In genomic region chr17:8015236-8015956, GRCh38 we compare ENCODE assay signal across 12 cellular contexts. TPM values are rescaled to one million over a fixed set of nuclear protein-coding genes. Genes with fewer than 3 reads are reported as not detected.
DNase-seq lines count a peak whose midpoint lies in the region; ATAC-seq and TF ChIP-seq lines count a peak whose summit lies in the region.
"Had no signal": no experiment of that assay in that cellular context is flagged by ENCODE, and none has a peak within 500 bp of the region (broad histone marks: within the 10 kb centered on the region; RNA-seq: fewer than 3 reads in every experiment).

No MANE protein-coding gene starts in this region.

- peaks cover 7 to 19% of the 10 kb centered on the region in 2 donors for H3K27me3 Mint-ChIP-seq in CD4-positive, alpha-beta memory T cell
- H3K27me3 Mint-ChIP-seq in T-helper 17 cell = peaks cover 37% of the 10 kb centered on the region

- no peak overlapping the region for H3K18ac ChIP-seq in trophoblast cell (ENCODE audit: low read length)

- no peak overlapping the region for H2AFZ ChIP-seq in trophoblast cell (ENCODE audit: insufficient read depth, low read length, poor library complexity)

- no peaks in the 10 kb centered on the region for H3K9me3 Mint-ChIP-seq in CD4-positive, alpha-beta memory T cell
- H3K9me3 Mint-ChIP-seq: activated naive CD8-positive, alpha-beta T cell treated with anti-CD3 and anti-CD28 coated beads, Interleukin-2, amount 50 U/mL, for 24 hours had no signal

- CTCF ChIA-PET in CD4-positive, alpha-beta memory T cell (lab: Charles Lee; ENCODE audit: partially characterized antibody) = interaction anchor here (0.8 kb wide), 1 partner anchor 41 kb away, joined by 3 read pairs; no protein-coding TSS in a partner anchor
- CTCF ChIA-PET in RWPE1 (lab: Yijun Ruan, JAX) = interaction anchor here (0.5 to 1.2 kb wide), 4 partner anchors 17 to 85 kb away, joined by 3 to 9 read pairs (median 4); no protein-coding TSS in a partner anchor

- no peak overlapping the region for H4K8ac ChIP-seq in trophoblast cell (ENCODE audit: low read depth, low read length)

- H3K9ac ChIP-seq in iPS-18a (ENCODE audit: low read length) (no peak overlapping the region), trophoblast cell (ENCODE audit: low read length) (no peak overlapping the region)

- H3K36me3 Mint-ChIP-seq in CD4-positive, alpha-beta memory T cell = no peaks in the 10 kb centered on the region
- no peaks in the 10 kb centered on the region for H3K36me3 Mint-ChIP-seq in T-helper 17 cell (ENCODE audit: low read depth)

- H3K4me3 Mint-ChIP-seq in CD4-positive, alpha-beta memory T cell = peak overlapping the region in 7 of 8 donors; percentile 6 to 56 (median 36)
- H3K4me3 Mint-ChIP-seq in T-helper 17 cell = peak overlapping the region; percentile 41

- no peaks in the 10 kb centered on the region for H3K9me3 ChIP-seq in CD4-positive, alpha-beta memory T cell (ENCODE audit: control insufficient read depth in 1 of 2, low read length in 2 of 2)
- no peaks in the 10 kb centered on the region for H3K9me3 ChIP-seq in T-helper 17 cell (ENCODE audit: control insufficient read depth, low read length, poor library complexity, severe bottlenecking)
- H3K9me3 ChIP-seq in iPS-18a (ENCODE audit: control insufficient read depth, low read depth, low read length) = no peaks in the 10 kb centered on the region
- peaks cover 2% of the 10 kb centered on the region for H3K9me3 ChIP-seq in trophoblast cell (ENCODE audit: insufficient read depth, low read depth, low read length)
- H3K9me3 ChIP-seq: BE2C had no signal

- no peaks in the 10 kb centered on the region for H3K36me3 ChIP-seq in CD4-positive, alpha-beta memory T cell (ENCODE audit: insufficient read depth, low read length)
- H3K36me3 ChIP-seq in iPS-18a (ENCODE audit: control insufficient read depth, low read depth, low read length) = no peaks in the 10 kb centered on the region
- H3K36me3 ChIP-seq in trophoblast cell (ENCODE audit: control insufficient read depth in 1 of 2, insufficient read depth in 2 of 2, low read length in 2 of 2) = no peaks in the 10 kb centered on the region
- H3K36me3 ChIP-seq: BE2C had no signal

- H4K91ac ChIP-seq in trophoblast cell (ENCODE audit: low read depth, low read length) = no peak overlapping the region

- H2BK120ac ChIP-seq in trophoblast cell (ENCODE audit: insufficient read depth, low read length, poor library complexity) = no peak overlapping the region

- TF ChIP-seq CTCF in RWPE1 (conservative IDR thresholded peaks at IDR 0.05; ENCODE audit: low read depth) = no peak

- H4K12ac ChIP-seq in trophoblast cell (ENCODE audit: low read depth, low read length) = no peak overlapping the region

- no CpG with 5 or more reads among the region's 44 CpGs for WGBS in trophoblast cell (ENCODE audit: extremely low coverage, insufficient coverage, insufficient read length)

- no peak overlapping the region for H3K23ac ChIP-seq in trophoblast cell (ENCODE audit: low read length)

- no peak overlapping the region for H2BK5ac ChIP-seq in trophoblast cell (ENCODE audit: low read depth, low read length, poor library complexity)

- no peaks in the 10 kb centered on the region for H3K79me1 ChIP-seq in trophoblast cell (ENCODE audit: low read length)

- no peak for DNase-seq in CD4-positive, alpha-beta memory T cell
- DNase-seq in T-helper 17 cell (no peak), trophoblast cell (no peak), amygdala (lab: John Stamatoyannopoulos, UW) (no peak), left colon (no peak), RWPE1 (ENCODE audit: low spot score) (no peak)
- DNase-seq: BE2C had no signal

- no peak overlapping the region for H3K4ac ChIP-seq in trophoblast cell (ENCODE audit: low read depth, low read length)

- no peak overlapping the region for H3K14ac ChIP-seq in trophoblast cell (ENCODE audit: low read length)

- no peak for ATAC-seq in T-helper 17 cell
- ATAC-seq in HG03565 (IDR thresholded peaks at IDR 0.05; ENCODE audit: unreplicated experiment) = no peak
- no peak for ATAC-seq in left colon
- ATAC-seq: activated naive CD8-positive, alpha-beta T cell treated with anti-CD3 and anti-CD28 coated beads, Interleukin-2, amount 50 U/mL, for 24 hours had no signal

- no peak overlapping the region for H3K27ac Mint-ChIP-seq in CD4-positive, alpha-beta memory T cell
- H3K27ac Mint-ChIP-seq in T-helper 17 cell = peak overlapping the region; percentile 37
- H3K27ac Mint-ChIP-seq: activated naive CD8-positive, alpha-beta T cell treated with anti-CD3 and anti-CD28 coated beads, Interleukin-2, amount 50 U/mL, for 24 hours had no signal

- H3K4me2 ChIP-seq in trophoblast cell (ENCODE audit: low read length) = peak overlapping the region; percentile 86

- H3K79me2 ChIP-seq in trophoblast cell (ENCODE audit: control insufficient read depth, insufficient read depth, low read length, poor library complexity) = no peaks in the 10 kb centered on the region

- H2BK12ac ChIP-seq in trophoblast cell (ENCODE audit: low read length) = no peak overlapping the region

- peaks cover 0 to 7% (median 4%) of the 10 kb centered on the region in 4 donors for H3K4me1 Mint-ChIP-seq in CD4-positive, alpha-beta memory T cell
- peaks cover 11% of the 10 kb centered on the region for H3K4me1 Mint-ChIP-seq in T-helper 17 cell

- no peak overlapping the region for H2AK5ac ChIP-seq in trophoblast cell (ENCODE audit: low read length)

- peak overlapping the region in 1 of 2 donors; percentile 47 for H3K4me3 ChIP-seq in CD4-positive, alpha-beta memory T cell (ENCODE audit: low read length in 2 of 2)
- H3K4me3 ChIP-seq in iPS-18a (ENCODE audit: low read length) = peak overlapping the region; percentile 83
- peak overlapping the region; percentile 4 for H3K4me3 ChIP-seq in trophoblast cell (ENCODE audit: low read depth, low read length)

- intact Hi-C loops in CD4-positive, alpha-beta memory T cell (cut with micrococcal nuclease) = loop anchor here (5.0 kb wide), 1 partner anchor 42 kb away; no protein-coding TSS in a partner anchor
- intact Hi-C loops in left colon (cut with DNase I, micrococcal nuclease) = no loop called here

- H3K4me1 ChIP-seq in CD4-positive, alpha-beta memory T cell (ENCODE audit: insufficient read depth, low read length) = peaks cover 12% of the 10 kb centered on the region
- no peaks in the 10 kb centered on the region for H3K4me1 ChIP-seq in iPS-18a (ENCODE audit: control insufficient read depth, low read depth, low read length)
- peaks cover 6 to 13% of the 10 kb centered on the region in 2 experiments for H3K4me1 ChIP-seq in trophoblast cell (ENCODE audit: control insufficient read depth in 1 of 2, insufficient read depth in 2 of 2, low read length in 2 of 2)
- H3K4me1 ChIP-seq: BE2C had no signal

- peaks cover 5% of the 10 kb centered on the region for H3K27me3 ChIP-seq in CD4-positive, alpha-beta memory T cell (ENCODE audit: insufficient read depth, low read length)
- H3K27me3 ChIP-seq in iPS-18a (ENCODE audit: control insufficient read depth, insufficient read depth, low read length) (peaks cover 29% of the 10 kb centered on the region), trophoblast cell (ENCODE audit: insufficient read depth, low read length) (peaks cover 8% of the 10 kb centered on the region)
- H3K27me3 ChIP-seq: BE2C had no signal

- POLR2A ChIA-PET in CD4-positive, alpha-beta memory T cell (lab: Charles Lee; ENCODE audit: partially characterized antibody) = no interaction called here
- POLR2A ChIA-PET in RWPE1 (lab: Yijun Ruan, JAX; ENCODE audit: low non-redundant PET) = no interaction called here

- no peak overlapping the region for H3K27ac ChIP-seq in CD4-positive, alpha-beta memory T cell (ENCODE audit: low read depth, low read length)
- H3K27ac ChIP-seq in iPS-18a (ENCODE audit: low read length) = no peak overlapping the region
- H3K27ac ChIP-seq in trophoblast cell (ENCODE audit: low read depth, low read length) = no peak overlapping the region
- no peak overlapping the region for H3K27ac ChIP-seq in RWPE1
- H3K27ac ChIP-seq: HL-60 had no signal

RNA-seq across cellular contexts. Expression of gene GUCY2D, which starts 13.0 kb away (rescaled TPM):
- not detected for total RNA-seq in CD4-positive, alpha-beta memory T cell
- under 1 TPM; 0.18 TPM for polyA plus RNA-seq in CD4-positive, alpha-beta memory T cell
- total RNA-seq in T-helper 17 cell (under 1 TPM in 1 of 2 donors, not detected in 1; 0.08 TPM), left colon (not detected)
- polyA plus RNA-seq in trophoblast cell (2013) = 0.30 and 0.39 TPM in 2 replicates
- total RNA-seq: M059J had no signal

RNA-seq across cellular contexts. Expression of gene ALOX15B, which starts 23.5 kb away (rescaled TPM):
- total RNA-seq in CD4-positive, alpha-beta memory T cell = under 1 TPM in 1 of 2 experiments, not detected in 1; 0.15 TPM
- polyA plus RNA-seq in CD4-positive, alpha-beta memory T cell = not detected
- not detected for total RNA-seq in T-helper 17 cell
- polyA plus RNA-seq in trophoblast cell (2013) = 1.2 and 1.4 TPM in 2 replicates
- total RNA-seq in left colon = 1 to 10 TPM in 1 of 2 donors, under 1 TPM in 1; 0.55 to 2.5 TPM
- total RNA-seq: M059J had no signal
